13 cellular contexts compared by ENCODE assay signal in the genomic region with DNA sequence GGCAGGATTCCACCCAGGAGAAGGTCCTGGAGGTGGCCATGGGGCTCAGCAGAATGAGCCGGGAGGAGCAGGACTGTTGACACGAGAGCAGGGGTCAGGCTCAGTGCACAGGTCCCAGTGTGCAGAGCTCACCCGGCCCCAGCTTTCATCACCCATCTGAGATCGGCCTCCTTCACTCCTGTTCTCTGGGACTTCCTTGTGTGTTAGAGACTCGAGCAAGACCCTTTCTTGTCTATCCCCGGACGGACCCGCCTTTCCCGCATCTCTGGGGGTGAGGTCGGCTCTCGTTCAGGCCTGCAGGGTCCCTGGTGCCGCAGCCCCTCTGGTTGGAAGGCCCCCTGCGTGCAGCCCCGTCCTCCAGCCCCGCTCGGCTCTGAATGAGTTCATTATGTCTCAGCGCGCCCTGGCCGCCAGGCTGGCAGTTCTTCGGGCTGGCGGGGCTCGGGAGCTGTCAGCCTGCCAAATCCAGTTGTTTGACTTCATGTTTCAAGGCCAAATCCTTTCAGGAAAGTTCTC.
DNase-seq lines count a peak whose midpoint lies in the region; ATAC-seq, FAIRE-seq and TF ChIP-seq lines count a peak whose summit lies in the region.
"Had no signal": no experiment of that assay in that cellular context is flagged by ENCODE, and none has a peak within 500 bp of the region (broad histone marks: within the 10 kb centered on the region; RNA-seq: fewer than 3 reads in every experiment).

No MANE protein-coding gene starts in this region.

- H3K79me2 ChIP-seq in astrocyte (ENCODE audit: insufficient read depth, low read length), result no peaks in the 10 kb centered on the region
- no peaks in the 10 kb centered on the region for H3K79me2 ChIP-seq in hepatocyte

- H3K36me3 Mint-ChIP-seq in astrocyte (ENCODE audit: low read depth, unreplicated experiment), result peaks cover 6% of the 10 kb centered on the region
- H3K36me3 Mint-ChIP-seq: CD4-positive, alpha-beta memory T cell had no signal

- H3K4me3 ChIP-seq in BLaER1 treated with 17β-estradiol and CSF1 and Interleukin-3, amounts not matched to agents 10 nM and 100 nM, result no peak overlapping the region
- H3K4me3 ChIP-seq in astrocyte (ENCODE audit: insufficient read depth, low read depth, low read length) (no peak overlapping the region), hepatocyte (no peak overlapping the region), prostate gland (no peak overlapping the region)

- TF ChIP-seq CTCF in astrocyte (IDR thresholded peaks at IDR 0.05; ENCODE audit: insufficient read depth, low read depth, low read length) (no peak), hepatocyte (IDR thresholded peaks at IDR 0.05; ENCODE audit: poor library complexity) (no peak), prostate gland (IDR thresholded peaks at IDR 0.05) (no peak)

- no peak overlapping the region for H3K4me3 Mint-ChIP-seq in astrocyte (ENCODE audit: unreplicated experiment)
- H3K4me3 Mint-ChIP-seq: CD4-positive, alpha-beta memory T cell had no signal

- peak overlapping the region; percentile 61 to 90 (median 82); a peak in 21 of 22 replicates for H3K4me2 ChIP-seq in BLaER1 treated with 17β-estradiol and CSF1 and Interleukin-3, amounts not matched to agents 10 nM and 100 nM
- peak overlapping the region; percentile 66 for H3K4me2 ChIP-seq in astrocyte (ENCODE audit: low read length)
- no peak overlapping the region for H3K4me2 ChIP-seq in hepatocyte

- peaks cover 19 to 38% (median 29%) of the 10 kb centered on the region in 10 experiments for H3K4me1 ChIP-seq in BLaER1 treated with 17β-estradiol and CSF1 and Interleukin-3, amounts not matched to agents 10 nM and 100 nM
- H3K4me1 ChIP-seq in astrocyte (ENCODE audit: insufficient read depth, low read length) (peaks cover 3% of the 10 kb centered on the region), hepatocyte (ENCODE audit: insufficient read depth) (peaks cover 14% of the 10 kb centered on the region), prostate gland (replicated peaks) (peaks cover 14% of the 10 kb centered on the region)

- H3K9ac ChIP-seq in BLaER1 treated with 17β-estradiol and CSF1 and Interleukin-3, amounts not matched to agents 10 nM and 100 nM, result 0 out of 22 replicates have a peak overlapping the region, but pooled peaks of 1 of the 11 experiments have one; percentile 50
- H3K9ac ChIP-seq in astrocyte (ENCODE audit: low read length), result no peak overlapping the region

- peaks cover 11% of the 10 kb centered on the region for H3K27me3 Mint-ChIP-seq in astrocyte (ENCODE audit: low read depth, unreplicated experiment)
- H3K27me3 Mint-ChIP-seq: CD4-positive, alpha-beta memory T cell had no signal

- no peaks in the 10 kb centered on the region for H3K27me3 ChIP-seq in BLaER1 treated with 17β-estradiol and CSF1 and Interleukin-3, amounts not matched to agents 10 nM and 100 nM
- H3K27me3 ChIP-seq in astrocyte (ENCODE audit: insufficient read depth, low read length) (peaks cover 3% of the 10 kb centered on the region), hepatocyte (no peaks in the 10 kb centered on the region), prostate gland (replicated peaks; ENCODE audit: insufficient read depth) (no peaks in the 10 kb centered on the region)

- DNase-seq in astrocyte (ENCODE audit: low read depth), result no peak
- no peak for DNase-seq in hepatocyte (ENCODE audit: low spot score)
- DNase-seq in prostate gland (ENCODE audit: low spot score), result peak; percentile 62
- DNase-seq in NCI-H1048 (lab: John Stamatoyannopoulos, UW), result no peak
- DNase-seq in GDM1 (lab: John Stamatoyannopoulos, UW), result no peak
- DNase-seq: activated CD4-positive, CD25-positive, alpha-beta regulatory T cell treated with anti-CD3 and anti-CD28 coated beads, Interleukin-2, amount 50 U/mL, for 72 hours; activated gamma-delta T cell; CD4-positive, alpha-beta memory T cell; stimulated activated CD4-positive, alpha-beta T cell treated with anti-CD3 and anti-CD28 coated beads, Interleukin-15, amount 100 ng/mL, for 24 hours; stimulated activated naive CD4-positive, alpha-beta T cell treated with Interleukin-2 at 50 U/mL for 16 hours had no signal

- intact Hi-C loops in prostate gland (cut with DNase I), result no loop called here

- no peak for TF ChIP-seq POLR2A in prostate gland (IDR thresholded peaks at IDR 0.05)

- peaks cover 5 to 32% (median 17%) of the 10 kb centered on the region in 11 experiments; a peak in 20 of 22 replicates for H3K9me3 ChIP-seq in BLaER1 treated with 17β-estradiol and CSF1 and Interleukin-3, amounts not matched to agents 10 nM and 100 nM (replicated peaks in 1 of 11)
- H3K9me3 ChIP-seq in astrocyte (ENCODE audit: insufficient read depth, low read depth, low read length) (peaks cover 11% of the 10 kb centered on the region), hepatocyte (ENCODE audit: low read depth) (no peaks in the 10 kb centered on the region), prostate gland (no peaks in the 10 kb centered on the region)

- no peaks in the 10 kb centered on the region for H3K9me2 ChIP-seq in hepatocyte (replicated peaks; ENCODE audit: insufficient read depth)

- H3K36me3 ChIP-seq in BLaER1 treated with 17β-estradiol and CSF1 and Interleukin-3, amounts not matched to agents 10 nM and 100 nM, result no peaks in the 10 kb centered on the region
- H3K36me3 ChIP-seq in astrocyte (ENCODE audit: insufficient read depth, low read length) (no peaks in the 10 kb centered on the region), hepatocyte (replicated peaks; ENCODE audit: insufficient read depth, low read depth) (no peaks in the 10 kb centered on the region), prostate gland (no peaks in the 10 kb centered on the region)

- H3K27ac Mint-ChIP-seq in astrocyte (ENCODE audit: unreplicated experiment), result no peak overlapping the region
- H3K27ac Mint-ChIP-seq: CD4-positive, alpha-beta memory T cell had no signal

- FAIRE-seq in astrocyte (lab: Jason Lieb, UNC), result no peak

- H4K20me1 ChIP-seq in BLaER1 treated with 17β-estradiol and CSF1 and Interleukin-3, amounts not matched to agents 10 nM and 100 nM, result peaks cover 0 to 9% (median 0%) of the 10 kb centered on the region in 11 experiments; a peak in 2 of 22 replicates
- H4K20me1 ChIP-seq in astrocyte (ENCODE audit: insufficient read depth, low read length), result no peaks in the 10 kb centered on the region
- H4K20me1 ChIP-seq in hepatocyte (ENCODE audit: insufficient read depth, poor library complexity, severe bottlenecking), result no peaks in the 10 kb centered on the region

- 88% methylated on average over 16 of the region's 22 CpGs for WGBS in hepatocyte (ENCODE audit: low lambda C conversion rate, missing lambda C conversion rate)
- 33% methylated on average over 21 of the region's 22 CpGs for WGBS in prostate gland

- H3K27ac ChIP-seq in BLaER1 treated with 17β-estradiol and CSF1 and Interleukin-3, amounts not matched to agents 10 nM and 100 nM, result no peak overlapping the region
- H3K27ac ChIP-seq in astrocyte (ENCODE audit: low read depth, low read length) (no peak overlapping the region), hepatocyte (peak overlapping the region; percentile 66), prostate gland (peak overlapping the region; percentile 20 to 67)

- H3K9me3 Mint-ChIP-seq in astrocyte (ENCODE audit: unreplicated experiment), result peaks cover 4% of the 10 kb centered on the region

- H3K4me1 Mint-ChIP-seq in astrocyte (ENCODE audit: low read depth, unreplicated experiment), result peaks cover 3% of the 10 kb centered on the region
- H3K4me1 Mint-ChIP-seq: CD4-positive, alpha-beta memory T cell had no signal

- no peak for ATAC-seq in HG02884 (IDR thresholded peaks at IDR 0.05; ENCODE audit: unreplicated experiment)
- ATAC-seq in HG03520 (IDR thresholded peaks at IDR 0.05; ENCODE audit: unreplicated experiment), result no peak

- peak overlapping the region; percentile 36 for H2AFZ ChIP-seq in astrocyte (ENCODE audit: low read depth, low read length)
- H2AFZ ChIP-seq in hepatocyte, result no peak overlapping the region

Comparison
In these comparisons a context has a peak if more than half of its experiments do, and no peak if none do; other contexts are left out.
1. H3K27ac ChIP-seq: peak in hepatocyte (single experiment) and prostate gland (2 of 2); none in BLaER1 treated with 17β-estradiol and CSF1 and Interleukin-3, amounts not matched to agents 10 nM and 100 nM (0 of 11) and astrocyte (single experiment).